ENCODE assay signal across 14 cellular contexts in genomic region chr5:10401499-10401898, GRCh38. TPM values are rescaled to one million over a fixed set of nuclear protein-coding genes. Genes with fewer than 3 reads are reported as not detected.
A peak's percentile ranks its signal among the peaks of the same experiment; 100 is the strongest.
DNase-seq lines count a peak whose midpoint lies in the region; ATAC-seq and TF ChIP-seq lines count a peak whose summit lies in the region.
"Had no signal": no experiment of that assay in that cellular context is flagged by ENCODE, and none has a peak within 500 bp of the region (broad histone marks: within the 10 kb centered on the region; RNA-seq: fewer than 3 reads in every experiment).

No MANE protein-coding gene starts in this region.

- H3K23ac ChIP-seq in neuronal stem cell (ENCODE audit: low read depth, low read length, poor library complexity) = no peak overlapping the region

- no peak overlapping the region for H3K9ac ChIP-seq in neuronal stem cell (ENCODE audit: low read depth, low read length, poor library complexity)

- POLR2A ChIA-PET in activated naive CD8-positive, alpha-beta T cell treated with anti-CD3 and anti-CD28 coated beads, Interleukin-2, amount 10 ng/mL, durations not matched to agents 7 days and 5 days (lab: Charles Lee) = no interaction called here

- no peak overlapping the region for H4K8ac ChIP-seq in neuronal stem cell (ENCODE audit: low read depth, low read length)

- H3K36me3 Mint-ChIP-seq in activated naive CD8-positive, alpha-beta T cell treated with anti-CD3 and anti-CD28 coated beads, Interleukin-2, amount 10 ng/mL, durations not matched to agents 7 days and 5 days = peaks cover 20% of the 10 kb centered on the region

- no peak overlapping the region for H3K27ac Mint-ChIP-seq in activated naive CD8-positive, alpha-beta T cell treated with anti-CD3 and anti-CD28 coated beads, Interleukin-2, amount 10 ng/mL, durations not matched to agents 7 days and 5 days
- H3K27ac Mint-ChIP-seq: activated T-helper 2 cell treated with anti-CD3 and anti-CD28 coated beads, Interferon-gamma antibody, Interleukin-2, Interleukin-4, amounts not matched to agents 10 μg/mL and 5 μg/mL and 100 μg/mL, durations not matched to agents 14 hours and 24 hours and 36 hours had no signal

- ATAC-seq in GM19452 (IDR thresholded peaks at IDR 0.05; ENCODE audit: unreplicated experiment) (peak; percentile 83), HG03039 (IDR thresholded peaks at IDR 0.05; ENCODE audit: unreplicated experiment) (peak; percentile 65)
- ATAC-seq in activated naive CD8-positive, alpha-beta T cell treated with anti-CD3 and anti-CD28 coated beads, Interleukin-2, amount 10 ng/mL, durations not matched to agents 7 days and 5 days (ENCODE audit: low read depth) = peak; percentile 56
- ATAC-seq in activated CD4-positive, CD25-positive, alpha-beta regulatory T cell treated with anti-CD3 and anti-CD28 coated beads, Interleukin-2, amount 50 U/mL, for 24 hours = no peak
- ATAC-seq: foreskin keratinocyte, HepG2 had no signal

- WGBS in neuronal stem cell (ENCODE audit: extremely low coverage in 2 of 2, insufficient read length in 2 of 2, insufficient replicate concordance in 1 of 2), 2 donors = no CpG with 5 or more reads among the region's 1 CpG

- H3K9me3 ChIP-seq in neuronal stem cell (replicated peaks in 1 of 2; ENCODE audit: control insufficient read depth in 2 of 2, insufficient read depth in 1 of 2, low read depth in 1 of 2, low read length in 2 of 2) = peaks cover 3 to 24% of the 10 kb centered on the region in 2 donors
- H3K9me3 ChIP-seq: colonic mucosa had no signal

- no peak overlapping the region for H2BK12ac ChIP-seq in neuronal stem cell (ENCODE audit: low read length)

- no peaks in the 10 kb centered on the region for H3K9me3 Mint-ChIP-seq in activated naive CD8-positive, alpha-beta T cell treated with anti-CD3 and anti-CD28 coated beads, Interleukin-2, amount 10 ng/mL, durations not matched to agents 7 days and 5 days
- H3K9me3 Mint-ChIP-seq: activated T-helper 2 cell treated with anti-CD3 and anti-CD28 coated beads, Interferon-gamma antibody, Interleukin-2, Interleukin-4, amounts not matched to agents 10 μg/mL and 5 μg/mL and 100 μg/mL, durations not matched to agents 14 hours and 24 hours and 36 hours had no signal

- no peak overlapping the region for H3K14ac ChIP-seq in neuronal stem cell (ENCODE audit: low read length)

- H3K4ac ChIP-seq in neuronal stem cell (ENCODE audit: low read length) = no peak overlapping the region

- peaks cover 15 to 100% of the 10 kb centered on the region in 2 donors for H3K36me3 ChIP-seq in neuronal stem cell (replicated peaks in 1 of 2; ENCODE audit: control insufficient read depth in 2 of 2, insufficient read depth in 2 of 2, low read length in 2 of 2)

- H3K4me3 Mint-ChIP-seq in activated naive CD8-positive, alpha-beta T cell treated with anti-CD3 and anti-CD28 coated beads, Interleukin-2, amount 10 ng/mL, durations not matched to agents 7 days and 5 days = no peak overlapping the region

- peaks cover 0 to 1% of the 10 kb centered on the region in 2 donors for H3K4me1 ChIP-seq in neuronal stem cell (ENCODE audit: control insufficient read depth in 2 of 2, insufficient read depth in 1 of 2, low read depth in 1 of 2, low read length in 2 of 2)
- H3K4me1 ChIP-seq: colonic mucosa, foreskin keratinocyte had no signal

- H3K27me3 ChIP-seq in neuronal stem cell (ENCODE audit: control insufficient read depth in 3 of 3, insufficient read depth in 3 of 3, low read depth in 1 of 3, low read length in 3 of 3) = no peaks in the 10 kb centered on the region
- H3K27me3 ChIP-seq: colonic mucosa, foreskin keratinocyte had no signal

- H2AFZ ChIP-seq in neuronal stem cell (ENCODE audit: low read length) = no peak overlapping the region

- H3K27me3 Mint-ChIP-seq in activated naive CD8-positive, alpha-beta T cell treated with anti-CD3 and anti-CD28 coated beads, Interleukin-2, amount 10 ng/mL, durations not matched to agents 7 days and 5 days = no peaks in the 10 kb centered on the region

- no peak overlapping the region for H2BK15ac ChIP-seq in neuronal stem cell (ENCODE audit: low read length)

- no peak overlapping the region for H2BK5ac ChIP-seq in neuronal stem cell (ENCODE audit: low read length)

- H3K27ac ChIP-seq in neuronal stem cell (replicated peaks; ENCODE audit: low read length) = no peak overlapping the region
- H3K27ac ChIP-seq: colonic mucosa, foreskin keratinocyte, WERI-Rb-1 had no signal

- no peak overlapping the region for H3K4me2 ChIP-seq in neuronal stem cell (ENCODE audit: insufficient read depth, low read length, poor library complexity, severe bottlenecking)

- no peak for TF ChIP-seq CTCF in GM20000 (IDR thresholded peaks at IDR 0.05; ENCODE audit: extremely low read depth, missing control alignments)

- peak; percentile 1 for DNase-seq in GDM1 (lab: John Stamatoyannopoulos, UW)
- no peak for DNase-seq in activated naive CD8-positive, alpha-beta T cell treated with anti-CD3 and anti-CD28 coated beads, Interleukin-2, amount 10 ng/mL, durations not matched to agents 7 days and 5 days
- no peak for DNase-seq in globus pallidus (ENCODE audit: low spot score)
- DNase-seq in neuronal stem cell (ENCODE audit: low spot score) = no peak
- no peak for DNase-seq in GM20000 (ENCODE audit: low spot score)
- DNase-seq: colonic mucosa, foreskin keratinocyte, NCI-H2107, WERI-Rb-1 had no signal

- H3K4me3 ChIP-seq in neuronal stem cell (ENCODE audit: low read length in 2 of 2) = no peak overlapping the region
- H3K4me3 ChIP-seq: colonic mucosa had no signal

- no peaks in the 10 kb centered on the region for H3K79me1 ChIP-seq in neuronal stem cell (ENCODE audit: low read depth, low read length)

- peaks cover 12% of the 10 kb centered on the region for H3K4me1 Mint-ChIP-seq in activated naive CD8-positive, alpha-beta T cell treated with anti-CD3 and anti-CD28 coated beads, Interleukin-2, amount 10 ng/mL, durations not matched to agents 7 days and 5 days

- no peak overlapping the region for H4K91ac ChIP-seq in neuronal stem cell (ENCODE audit: low read depth, low read length, poor library complexity)

- H2AK5ac ChIP-seq in neuronal stem cell (ENCODE audit: low read depth, low read length) = no peak overlapping the region

- H2BK120ac ChIP-seq in neuronal stem cell (ENCODE audit: low read depth, low read length) = no peak overlapping the region

- H3K18ac ChIP-seq in neuronal stem cell (ENCODE audit: low read length) = no peak overlapping the region

RNA-seq across cellular contexts. Expression of gene ROPN1L, which starts 40.2 kb away (rescaled TPM):
- total RNA-seq in activated naive CD8-positive, alpha-beta T cell treated with anti-CD3 and anti-CD28 coated beads, Interleukin-2, amount 10 ng/mL, durations not matched to agents 7 days and 5 days = 1 to 10 TPM; 1.4 to 1.5 TPM
- 0.17 TPM for polyA plus RNA-seq in neuronal stem cell (2013, experiment 1 of 2)
- polyA plus RNA-seq in neuronal stem cell (2013, experiment 2 of 2) = 0.22 TPM
- total RNA-seq: colonic mucosa, HepG2 had no signal
- polyA plus RNA-seq: HepG2 had no signal

RNA-seq across cellular contexts. Expression of gene MARCHF6, which starts 48.0 kb away (rescaled TPM):
- 100 to 1,000 TPM; 127 to 135 TPM for total RNA-seq in activated naive CD8-positive, alpha-beta T cell treated with anti-CD3 and anti-CD28 coated beads, Interleukin-2, amount 10 ng/mL, durations not matched to agents 7 days and 5 days
- 73.3 TPM for polyA plus RNA-seq in neuronal stem cell (2013, experiment 1 of 2)
- polyA plus RNA-seq in neuronal stem cell (2013, experiment 2 of 2) = 72.6 TPM

Comparison
In these comparisons a context has a peak if more than half of its experiments do, and no peak if none do; other contexts are left out.
1. ATAC-seq: peak in GM19452 (single experiment), HG03039 (single experiment) and activated naive CD8-positive, alpha-beta T cell treated with anti-CD3 and anti-CD28 coated beads, Interleukin-2, amount 10 ng/mL, durations not matched to agents 7 days and 5 days (single experiment); none in activated CD4-positive, CD25-positive, alpha-beta regulatory T cell treated with anti-CD3 and anti-CD28 coated beads, Interleukin-2, amount 50 U/mL, for 24 hours (0 of 2).